19 cellular contexts compared by ENCODE assay signal in genomic region chr7:157505646-157506045, GRCh38.
DNase-seq lines count a peak whose midpoint lies in the region; ATAC-seq, FAIRE-seq and TF ChIP-seq lines count a peak whose summit lies in the region.
"Had no signal": no experiment of that assay in that cellular context is flagged by ENCODE, and none has a peak within 500 bp of the region (broad histone marks: within the 10 kb centered on the region; RNA-seq: fewer than 3 reads in every experiment).

No MANE protein-coding gene starts in this region.

- no TSS peak for BruUV-seq in K562 (replicated peaks; lab: Mats Ljungman, UMichigan)

- no peaks in the 10 kb centered on the region for H4K20me1 ChIP-seq in K562 (replicated peaks; ENCODE audit: control insufficient read depth, insufficient read depth, low read length)

- no peak overlapping the region for H3K27ac ChIP-seq in CD4-positive, CD25-positive, alpha-beta regulatory T cell (ENCODE audit: insufficient read depth, low read length, poor library complexity, severe bottlenecking)
- H3K27ac ChIP-seq in CD4-positive, alpha-beta T cell (ENCODE audit: low read depth, low read length) = no peak overlapping the region
- H3K27ac ChIP-seq in HEK293 (ENCODE audit: extremely low read depth, low read depth, low read length) (no peak overlapping the region), K562 (ENCODE audit: extremely low read depth, low read depth, low read length) (no peak overlapping the region)
- H3K27ac ChIP-seq: GM23248 had no signal

- TF ChIP-seq EP300 in K562 (IDR thresholded peaks at IDR 0.05; ENCODE audit: low read length) = no peak

- H3K4me1 Mint-ChIP-seq in CD4-positive, CD25-positive, alpha-beta regulatory T cell = peaks cover 12 to 34% (median 26%) of the 10 kb centered on the region in 4 donors
- H3K4me1 Mint-ChIP-seq in CD4-positive, alpha-beta T cell (ENCODE audit: low read depth) = peaks cover 32% of the 10 kb centered on the region

- POLR2A ChIA-PET in CD4-positive, alpha-beta T cell (lab: Charles Lee) = no interaction called here
- POLR2A ChIA-PET in HEK293 (lab: Yijun Ruan, JAX) = no interaction called here
- POLR2A ChIA-PET in K562 (lab: Yijun Ruan, JAX) = no interaction called here

- H3K4me3 Mint-ChIP-seq in CD4-positive, CD25-positive, alpha-beta regulatory T cell = peak overlapping the region in 1 of 4 donors; percentile 47
- no peak overlapping the region for H3K4me3 Mint-ChIP-seq in CD4-positive, alpha-beta T cell
- H3K4me3 Mint-ChIP-seq: HFFc6 had no signal

- H3K9ac ChIP-seq in K562 (ENCODE audit: insufficient read depth in 1 of 2, low read depth in 2 of 2, low read length in 2 of 2) = no peak overlapping the region
- H3K9ac ChIP-seq: GM23248 had no signal

- CTCF ChIA-PET in CD4-positive, alpha-beta T cell (lab: Charles Lee) = interaction anchor here (0.8 kb wide), 1 partner anchor 15 kb away, joined by 3 read pairs; no protein-coding TSS in a partner anchor
- CTCF ChIA-PET in HEK293 (lab: Yijun Ruan, JAX) = interaction anchor here (0.6 to 0.7 kb wide), 2 partner anchors 72 to 762 kb away, joined by 3 read pairs; no protein-coding TSS in a partner anchor
- CTCF ChIA-PET in K562 (lab: Yijun Ruan, JAX; ENCODE audit: low intra/inter-chr PET ratio) = no interaction called here

- H3K27ac Mint-ChIP-seq in CD4-positive, CD25-positive, alpha-beta regulatory T cell = peak overlapping the region in 2 of 3 donors; percentile 75 to 98
- H3K27ac Mint-ChIP-seq in CD4-positive, alpha-beta T cell = peak overlapping the region; percentile 86
- H3K27ac Mint-ChIP-seq: HFFc6 had no signal

- H3K9me1 ChIP-seq in K562 (ENCODE audit: control insufficient read depth, insufficient read depth, low read length) = no peaks in the 10 kb centered on the region

- no peak overlapping the region for H2AFZ ChIP-seq in K562 (ENCODE audit: low read depth, low read length)
- H2AFZ ChIP-seq: GM23248 had no signal

- peaks cover 26% of the 10 kb centered on the region for H3K4me1 ChIP-seq in CD4-positive, CD25-positive, alpha-beta regulatory T cell (ENCODE audit: control insufficient read depth, insufficient read depth, low read length, poor library complexity, severe bottlenecking)
- H3K4me1 ChIP-seq in HEK293 (ENCODE audit: control insufficient read depth, insufficient read depth, low read length) = no peaks in the 10 kb centered on the region
- peaks cover 0 to 8% of the 10 kb centered on the region in 2 experiments; a peak in 1 of 5 replicates for H3K4me1 ChIP-seq in K562 (replicated peaks in 1 of 2; ENCODE audit: control insufficient read depth in 2 of 2, insufficient read depth in 2 of 2, low read length in 2 of 2)

- H3K4me3 ChIP-seq in CD4-positive, CD25-positive, alpha-beta regulatory T cell (ENCODE audit: low read depth, low read length) = no peak overlapping the region
- H3K4me3 ChIP-seq in HEK293 (ENCODE audit: low read depth, low read length) (no peak overlapping the region), K562 (no peak overlapping the region)
- H3K4me3 ChIP-seq: GM23248 had no signal

- no peak for TF ChIP-seq CTCF in CD4-positive, alpha-beta T cell (IDR thresholded peaks at IDR 0.05)
- no peak for TF ChIP-seq CTCF in HEK293 (tag by site-specific recombination; IDR thresholded peaks at IDR 0.05)
- no peak for TF ChIP-seq CTCF in K562 (IDR thresholded peaks at IDR 0.05 in 2 of 3, conservative IDR thresholded peaks at IDR 0.05 in 1 of 3; ENCODE audit: insufficient read depth in 2 of 3, low read depth in 1 of 3, low read length in 3 of 3)

- no peak for FAIRE-seq in K562 (lab: Jason Lieb, UNC)
- FAIRE-seq: G401.6, GM12892, GM19239, H1 had no signal

- H3K36me3 ChIP-seq in CD4-positive, CD25-positive, alpha-beta regulatory T cell (ENCODE audit: control insufficient read depth, insufficient read depth, low read length) = no peaks in the 10 kb centered on the region
- H3K36me3 ChIP-seq in HEK293 (ENCODE audit: control insufficient read depth in 2 of 2, insufficient read depth in 1 of 2, low read length in 2 of 2) = no peaks in the 10 kb centered on the region
- no peaks in the 10 kb centered on the region for H3K36me3 ChIP-seq in K562 (ENCODE audit: control insufficient read depth, insufficient read depth, low read length)

- in situ Hi-C loops in K562 (cut with MboI) = no loop called here

- no peak for TF ChIP-seq RAD21 in K562 (CRISPR knock-in tag; conservative IDR thresholded peaks at IDR 0.05 in 1 of 2, IDR thresholded peaks at IDR 0.05 in 1 of 2)

- DNase-seq in CD4-positive, CD25-positive, alpha-beta regulatory T cell = no peak
- DNase-seq in CD4-positive, alpha-beta T cell = no peak
- DNase-seq in K562 (ENCODE audit: extremely low read depth in 1 of 4, low spot score in 3 of 4) = no peak
- no peak for DNase-seq in DMS153 (lab: John Stamatoyannopoulos, UW)
- no peak for DNase-seq in activated CD4-positive, alpha-beta T cell treated with anti-CD3 and anti-CD28 coated beads for 1 hour
- DNase-seq: C1 segment of cervical spinal cord, Calu3, COR-L47, DND-41, GM23248, H7, HCEC 1CT, HFFc6 had no signal

- 0% methylated on average over 1 of the region's 1 CpG for WGBS in K562 (ENCODE audit: insufficient coverage, low coverage, missing lambda C conversion rate)

- intact Hi-C loops in CD4-positive, alpha-beta T cell (cut with DNase I, micrococcal nuclease) = loop anchor here in 1 of 2 experiments (10.0 kb wide), 1 partner anchor 69 kb away; no protein-coding TSS in a partner anchor
- intact Hi-C loops in K562 (cut with micrococcal nuclease) = no loop called here

- no peaks in the 10 kb centered on the region for H3K27me3 ChIP-seq in CD4-positive, CD25-positive, alpha-beta regulatory T cell (ENCODE audit: control insufficient read depth, insufficient read depth, low read length)
- peaks cover 5% of the 10 kb centered on the region for H3K27me3 ChIP-seq in CD4-positive, alpha-beta T cell (ENCODE audit: control insufficient read depth, insufficient read depth, low read length)
- peaks cover 12 to 48% of the 10 kb centered on the region in 2 experiments; a peak in 4 of 5 replicates for H3K27me3 ChIP-seq in K562 (ENCODE audit: control insufficient read depth in 2 of 2, insufficient read depth in 2 of 2, low read length in 2 of 2)

- peaks cover 35% of the 10 kb centered on the region for H3K27me3 Mint-ChIP-seq in CD4-positive, CD25-positive, alpha-beta regulatory T cell
- H3K27me3 Mint-ChIP-seq in CD4-positive, alpha-beta T cell = no peaks in the 10 kb centered on the region

- H3K36me3 Mint-ChIP-seq in CD4-positive, CD25-positive, alpha-beta regulatory T cell = peaks cover 6% of the 10 kb centered on the region
- H3K36me3 Mint-ChIP-seq in CD4-positive, alpha-beta T cell (ENCODE audit: low read depth) = no peaks in the 10 kb centered on the region

- TF ChIP-seq POLR2A in K562 (conservative IDR thresholded peaks at IDR 0.05) = no peak

- no peaks in the 10 kb centered on the region for H3K79me2 ChIP-seq in K562 (ENCODE audit: control insufficient read depth, insufficient read depth, low read length)

- no peak overlapping the region for H3K4me2 ChIP-seq in K562 (ENCODE audit: insufficient read depth, low read length)

- H3K9me3 Mint-ChIP-seq in CD4-positive, CD25-positive, alpha-beta regulatory T cell = peaks cover 0 to 7% (median 0%) of the 10 kb centered on the region in 7 donors
- peaks cover 8% of the 10 kb centered on the region for H3K9me3 Mint-ChIP-seq in CD4-positive, alpha-beta T cell

- no peak for ATAC-seq in CD4-positive, CD25-positive, alpha-beta regulatory T cell (ENCODE audit: low read depth in 2 of 2)
- ATAC-seq in CD4-positive, alpha-beta T cell (ENCODE audit: poor library complexity) = no peak
- ATAC-seq in K562 (no peak), HG03108 (IDR thresholded peaks at IDR 0.05; ENCODE audit: unreplicated experiment) (no peak)

- H3K9me3 ChIP-seq in CD4-positive, CD25-positive, alpha-beta regulatory T cell (ENCODE audit: control insufficient read depth in 2 of 2, low read length in 2 of 2) = peaks cover 3 to 6% of the 10 kb centered on the region in 2 experiments
- H3K9me3 ChIP-seq in CD4-positive, alpha-beta T cell (ENCODE audit: control insufficient read depth, low read length) = peaks cover 12% of the 10 kb centered on the region
- no peaks in the 10 kb centered on the region for H3K9me3 ChIP-seq in HEK293 (ENCODE audit: control insufficient read depth, insufficient read depth, low read depth, low read length)
- H3K9me3 ChIP-seq in K562 (replicated peaks; ENCODE audit: control insufficient read depth, insufficient read depth, low read depth, low read length) = no peaks in the 10 kb centered on the region

TF ChIP-seq in HEK293, 187 proteins besides CTCF, POLR2A, EP300 and RAD21 (continues in another document):
- TF ChIP-seq HOXC10 (CRISPR knock-in tag; IDR thresholded peaks at IDR 0.05) (no peak), ZNF133 (tag by site-specific recombination; IDR thresholded peaks at IDR 0.05) (no peak), SETDB1 (IDR thresholded peaks at IDR 0.05; ENCODE audit: insufficient read length, low read length) (peak; percentile 73), ZFP3 (tag by site-specific recombination; IDR thresholded peaks at IDR 0.05; ENCODE audit: low read depth) (no peak), ZNF211 (tag by site-specific recombination; IDR thresholded peaks at IDR 0.05; ENCODE audit: low read depth) (no peak), TRIM28 (IDR thresholded peaks at IDR 0.05; ENCODE audit: borderline replicate concordance, low read length) (peak; percentile 77)

TF ChIP-seq in K562, 482 proteins besides CTCF, POLR2A, EP300 and RAD21:
- TF ChIP-seq TRIM28 (IDR thresholded peaks at IDR 0.05) (0 out of 2 replicates have a peak, but pooled peaks have one; percentile 66), RBM17 (IDR thresholded peaks at IDR 0.05; ENCODE audit: borderline replicate concordance, low read depth, low read length) (no peak), CBX3 (IDR thresholded peaks at IDR 0.05; ENCODE audit: borderline replicate concordance in 1 of 2, low read length in 2 of 2) (peak in 1 of 2 experiments; percentile 65; a peak in 1 of 3 replicates)
